In genomic region chr19:1214299-1214861, GRCh38 we compare ENCODE assay signal across 6 cellular contexts. TPM values are rescaled to one million over a fixed set of nuclear protein-coding genes. Genes with fewer than 3 reads are reported as not detected.
DNase-seq lines count a peak whose midpoint lies in the region; ATAC-seq, FAIRE-seq and TF ChIP-seq lines count a peak whose summit lies in the region.

No MANE protein-coding gene starts in this region.

- H3K56ac ChIP-seq in mesendoderm (ENCODE audit: low read length): no peak overlapping the region

- POLR2A ChIA-PET in GM12878 (lab: Charles Lee): interaction anchor here (0.5 to 1.6 kb wide), 4 partner anchors 11 to 154 kb away, joined by 3 to 6 read pairs (median 3); no protein-coding TSS in a partner anchor
- POLR2A ChIA-PET in naive thymus-derived CD4-positive, alpha-beta T cell (lab: Charles Lee): interaction anchor here (0.7 to 1.8 kb wide), 6 partner anchors 39 to 201 kb away, joined by 3 to 5 read pairs (median 3); partner anchors contain the start of genes ABCA7 and CIRBP

- peaks cover 19 to 36% (median 27%) of the 10 kb centered on the region in 7 donors for H3K4me1 Mint-ChIP-seq in naive thymus-derived CD4-positive, alpha-beta T cell

- BruUV-seq in GM12878 (replicated peaks; lab: Mats Ljungman, UMichigan): no TSS peak

- TF ChIP-seq POLR2A in GM12878 (IDR thresholded peaks at IDR 0.05; ENCODE audit: low read depth, low read length) (no peak; the same call in 1 of the 2 replicates), ovary (IDR thresholded peaks at IDR 0.05) (no peak)

- H3K79me1 ChIP-seq in mesendoderm (ENCODE audit: low read length): peaks cover 32% of the 10 kb centered on the region

- H2BK120ac ChIP-seq in mesendoderm (ENCODE audit: low read depth, low read length): no peak overlapping the region

- TF ChIP-seq RAD21 in GM12878 (IDR thresholded peaks at IDR 0.05; ENCODE audit: insufficient read depth, low read depth, low read length): no peak

- peak overlapping the region; percentile 72 for H3K4me2 ChIP-seq in GM12878 (ENCODE audit: control insufficient read depth, insufficient read depth)
- H3K4me2 ChIP-seq in mesendoderm (ENCODE audit: low read length): no peak overlapping the region

- H2AFZ ChIP-seq in GM12878 (ENCODE audit: control insufficient read depth, low read depth, low read length): no peak overlapping the region

- H3K9me3 ChIP-seq in GM12878 (replicated peaks; ENCODE audit: control insufficient read depth, insufficient read depth, low read length) (no peaks in the 10 kb centered on the region), ovary (no peaks in the 10 kb centered on the region)
- no peaks in the 10 kb centered on the region for H3K9me3 ChIP-seq in naive thymus-derived CD4-positive, alpha-beta T cell (ENCODE audit: control insufficient read depth in 2 of 3, low read length in 3 of 3)

- H3K27ac ChIP-seq in GM12878 (ENCODE audit: control insufficient read depth, insufficient read depth) (peak overlapping the region; percentile 76), mesendoderm (ENCODE audit: low read depth, low read length) (no peak overlapping the region), ovary (peak overlapping the region in 1 of 2 donors; percentile 36)
- H3K27ac ChIP-seq in naive thymus-derived CD4-positive, alpha-beta T cell (ENCODE audit: low read depth, low read length): peak overlapping the region; percentile 71

- no peak for TF ChIP-seq EP300 in GM12878 (IDR thresholded peaks at IDR 0.05; ENCODE audit: borderline replicate concordance in 1 of 2, control insufficient read depth in 1 of 2, low read depth in 2 of 2, low read length in 2 of 2)
- no peak for TF ChIP-seq EP300 in ovary (IDR thresholded peaks at IDR 0.05)

- ATAC-seq in GM12878 (no peak), GM21528 (IDR thresholded peaks at IDR 0.05; ENCODE audit: low FRiP score, unreplicated experiment) (no peak)
- ATAC-seq in naive thymus-derived CD4-positive, alpha-beta T cell: no peak

- H3K4me1 ChIP-seq in GM12878 (ENCODE audit: control insufficient read depth, insufficient read depth, low read length): peaks cover 23% of the 10 kb centered on the region
- peaks cover 12 to 25% of the 10 kb centered on the region in 2 donors for H3K4me1 ChIP-seq in naive thymus-derived CD4-positive, alpha-beta T cell (ENCODE audit: control insufficient read depth in 2 of 2, insufficient read depth in 2 of 2, low read length in 2 of 2)
- no peaks in the 10 kb centered on the region for H3K4me1 ChIP-seq in mesendoderm (ENCODE audit: control insufficient read depth, low read depth, low read length)
- H3K4me1 ChIP-seq in ovary (ENCODE audit: insufficient read depth): peaks cover 17% of the 10 kb centered on the region

- H3K9me3 Mint-ChIP-seq in naive thymus-derived CD4-positive, alpha-beta T cell: peaks cover 0 to 2% (median 0%) of the 10 kb centered on the region in 11 donors

- H4K5ac ChIP-seq in mesendoderm (ENCODE audit: low read length): no peak overlapping the region

- no peak overlapping the region for H2BK5ac ChIP-seq in mesendoderm (ENCODE audit: low read length)

- no peaks in the 10 kb centered on the region; the same call in 1 of the 2 replicates for H4K20me1 ChIP-seq in GM12878 (ENCODE audit: control insufficient read depth, insufficient read depth)

- DNase-seq in GM12878 (ENCODE audit: low read depth, low spot score) (no peak), mesendoderm (no peak), ovary (no peak)
- no peak for DNase-seq in naive thymus-derived CD4-positive, alpha-beta T cell

- WGBS in GM12878 (ENCODE audit: insufficient coverage, insufficient replicate concordance, low lambda C conversion rate, missing lambda C conversion rate): 68% methylated on average over 21 of the region's 21 CpGs
- WGBS in mesendoderm (ENCODE audit: extremely low coverage, insufficient coverage, low lambda C conversion rate): no CpG with 5 or more reads among the region's 21 CpGs
- WGBS in ovary, 3 donors: 67 to 75% (median 73%) methylated on average over 19 to 21 of the region's 21 CpGs

- no peak overlapping the region for H4K8ac ChIP-seq in mesendoderm (ENCODE audit: low read depth, low read length)

- H3K79me2 ChIP-seq in GM12878 (ENCODE audit: control insufficient read depth, insufficient read depth, low read length): peaks cover 63% of the 10 kb centered on the region
- H3K79me2 ChIP-seq in mesendoderm (ENCODE audit: control insufficient read depth, insufficient read depth, low read length): peaks cover 72% of the 10 kb centered on the region

- H3K4me3 Mint-ChIP-seq in naive thymus-derived CD4-positive, alpha-beta T cell: peak overlapping the region; percentile 75 to 88 (median 78)

- intact Hi-C loops in GM12878 (cut with micrococcal nuclease; ENCODE audit: unreplicated experiment): no loop called here
- intact Hi-C loops in naive thymus-derived CD4-positive, alpha-beta T cell (cut with micrococcal nuclease): no loop called here
- intact Hi-C loops in ovary (cut with DNase I): no loop called here

- no peak overlapping the region for H3K4ac ChIP-seq in mesendoderm (ENCODE audit: low read depth, low read length)

- H3K9ac ChIP-seq in GM12878 (ENCODE audit: control insufficient read depth, insufficient read depth, low read length) (no peak overlapping the region; the same call in 1 of the 2 replicates), mesendoderm (ENCODE audit: low read length) (no peak overlapping the region)

- H3K18ac ChIP-seq in mesendoderm (ENCODE audit: low read length): no peak overlapping the region

- H3K27me3 ChIP-seq in GM12878 (replicated peaks in 1 of 2; ENCODE audit: control insufficient read depth in 2 of 2, insufficient read depth in 2 of 2, low read length in 1 of 2) (no peaks in the 10 kb centered on the region), mesendoderm (ENCODE audit: insufficient read depth, low read length, poor library complexity) (no peaks in the 10 kb centered on the region), ovary (no peaks in the 10 kb centered on the region)
- no peaks in the 10 kb centered on the region for H3K27me3 ChIP-seq in naive thymus-derived CD4-positive, alpha-beta T cell (ENCODE audit: control insufficient read depth in 2 of 2, insufficient read depth in 2 of 2, low read length in 2 of 2)

- H3K27ac Mint-ChIP-seq in naive thymus-derived CD4-positive, alpha-beta T cell: peak overlapping the region in 8 of 9 donors; percentile 87 to 99 (median 93)

- H2BK15ac ChIP-seq in mesendoderm (replicated peaks; ENCODE audit: low read depth): no peak overlapping the region

- TF ChIP-seq CTCF in GM12875 (IDR thresholded peaks at IDR 0.05; ENCODE audit: borderline replicate concordance, insufficient read depth, low read depth, low read length): no peak
- TF ChIP-seq CTCF in GM12878 (IDR thresholded peaks at IDR 0.05 in 2 of 3, conservative IDR thresholded peaks at IDR 0.05 in 1 of 3; ENCODE audit: control insufficient read depth in 2 of 3, extremely low read depth in 1 of 3, insufficient read depth in 1 of 3, low read depth in 3 of 3, low read length in 3 of 3): no peak
- no peak for TF ChIP-seq CTCF in ovary (IDR thresholded peaks at IDR 0.05)

- SMC1A ChIA-PET in GM12878 (lab: Charles Lee; ENCODE audit: uncharacterized antibody, unreplicated experiment): no interaction called here

- no peak overlapping the region for H3K23ac ChIP-seq in mesendoderm (ENCODE audit: low read length)

- H3K4me3 ChIP-seq in GM12875 (ENCODE audit: low read depth, low read length) (peak overlapping the region; percentile 10), GM12878 (0 out of 2 replicates have a peak overlapping the region, but pooled peaks have one; percentile 46), mesendoderm (ENCODE audit: low read length) (no peak overlapping the region), ovary (no peak overlapping the region)
- H3K4me3 ChIP-seq in naive thymus-derived CD4-positive, alpha-beta T cell (ENCODE audit: low read length): no peak overlapping the region

- no peak overlapping the region for H2AK5ac ChIP-seq in mesendoderm (ENCODE audit: low read length)

- in situ Hi-C loops in GM12878 (cut with MboI): no loop called here

- RAD21 ChIA-PET in GM12878 (lab: Charles Lee; ENCODE audit: unreplicated experiment): interaction anchor here (0.8 to 1.2 kb wide), 3 partner anchors 30 to 276 kb away, joined by 3 read pairs; no protein-coding TSS in a partner anchor

- CTCF ChIA-PET in GM12878 (lab: Yijun Ruan, JAX): interaction anchor here (0.9 kb wide), 1 partner anchor 24 kb away, joined by 3 read pairs; no protein-coding TSS in a partner anchor
- CTCF ChIA-PET in naive thymus-derived CD4-positive, alpha-beta T cell (lab: Charles Lee): interaction anchor here (0.6 kb wide), 1 partner anchor 29 kb away, joined by 3 read pairs; no protein-coding TSS in a partner anchor

- no peak for FAIRE-seq in GM12878 (lab: Jason Lieb, UNC)

- H3K36me3 ChIP-seq in GM12878 (ENCODE audit: control insufficient read depth in 2 of 2, insufficient read depth in 2 of 2, low read length in 1 of 2) (peaks cover 7 to 15% of the 10 kb centered on the region in 2 experiments; a peak in 3 of 4 replicates), mesendoderm (ENCODE audit: control insufficient read depth, insufficient read depth, low read length) (peaks cover 2% of the 10 kb centered on the region), ovary (no peaks in the 10 kb centered on the region)
- H3K36me3 ChIP-seq in naive thymus-derived CD4-positive, alpha-beta T cell (ENCODE audit: control insufficient read depth in 2 of 3, insufficient read depth in 3 of 3, low read length in 3 of 3): peaks cover 0 to 20% (median 0%) of the 10 kb centered on the region in 3 experiments

- H3K36me3 Mint-ChIP-seq in naive thymus-derived CD4-positive, alpha-beta T cell: peaks cover 0 to 12% (median 5%) of the 10 kb centered on the region in 5 donors

- H3K27me3 Mint-ChIP-seq in naive thymus-derived CD4-positive, alpha-beta T cell: no peaks in the 10 kb centered on the region

RNA-seq across cellular contexts. Expression of gene STK11, which starts 8.8 kb away (rescaled TPM):
- total RNA-seq in GM12878 (2013; cell fraction: nucleolus; rRNA removed): 65.3 and 74.4 TPM in 2 replicates
- total RNA-seq in GM12878 (2014; rRNA removed): 62.0 and 65.7 TPM in 2 replicates
- 30.7 and 34.3 TPM in 2 replicates for total RNA-seq in GM12878 (2014; rRNA removed; fragmentation: Illumina TruSeq; extraction: Trizol)
- total RNA-seq in GM12878 (2021): 64.6 and 71.0 TPM in 2 replicates
- polyA plus RNA-seq in GM12878 (2011; ENCODE audit: low read depth): 10.6 TPM
- polyA plus RNA-seq in GM12878 (2011; rRNA removed): 30.2 and 31.3 TPM in 2 replicates
- polyA plus RNA-seq in GM12878 (2011; cell fraction: cytosol; rRNA removed): 35.3 and 63.5 TPM in 2 replicates
- 132 and 164 TPM in 2 replicates for polyA plus RNA-seq in GM12878 (2011; cell fraction: nucleus; rRNA removed)
- polyA plus RNA-seq in GM12878 (2012): 35.5 and 36.4 TPM in 2 replicates
- polyA plus RNA-seq in GM12878 (2014; fragmentation: Illumina TruSeq; extraction: Trizol): 8.5 and 16.3 TPM in 2 replicates
- polyA plus RNA-seq in GM12878 (2014; fragmentation: Nextera tagmentation; extraction: Ambion mirVana): under 1 TPM; 0.33 to 0.74 TPM
- polyA plus RNA-seq in GM12878 (2014; rRNA removed): 57.0 and 69.5 TPM in 2 replicates
- polyA plus RNA-seq in GM12878 (2016; fragmentation: Nextera tagmentation; extraction: Ambion mirVana): 1 to 10 TPM; 4.9 to 5.4 TPM
- 31.5 and 37.9 TPM in 2 replicates for polyA minus RNA-seq in GM12878 (2011; rRNA and poly(A)+ RNA removed)
- 19.5 and 22.7 TPM in 2 replicates for polyA minus RNA-seq in GM12878 (2011; cell fraction: cytosol; rRNA and poly(A)+ RNA removed)
- polyA minus RNA-seq in GM12878 (2011; cell fraction: nucleus; rRNA and poly(A)+ RNA removed): 19.9 and 33.8 TPM in 2 replicates
- 10 to 100 TPM; 67.7 to 91.3 (median 71.6) TPM for total RNA-seq in naive thymus-derived CD4-positive, alpha-beta T cell
- polyA plus RNA-seq in naive thymus-derived CD4-positive, alpha-beta T cell: 10 to 100 TPM; 13.9 to 28.9 TPM
- 33.8 TPM for polyA plus RNA-seq in mesendoderm (2013, experiment 1 of 2)
- polyA plus RNA-seq in mesendoderm (2013, experiment 2 of 2): 34.4 TPM
- total RNA-seq in ovary: 10 to 100 TPM; 38.7 to 71.2 (median 54.2) TPM
- polyA plus RNA-seq in ovary: 10 to 100 TPM; 36.9 to 57.4 TPM

RNA-seq across cellular contexts. Expression of gene CBARP, which starts 23.4 kb away (rescaled TPM):
- 1.2 and 1.3 TPM in 2 replicates for total RNA-seq in GM12878 (2013; cell fraction: nucleolus; rRNA removed)
- 0.44 and 0.51 TPM in 2 replicates for total RNA-seq in GM12878 (2014; rRNA removed)
- 0.05 and 0.09 TPM in 2 replicates for total RNA-seq in GM12878 (2014; rRNA removed; fragmentation: Illumina TruSeq; extraction: Trizol)
- 0.59 and 0.61 TPM in 2 replicates for total RNA-seq in GM12878 (2021)
- 0.12 TPM for polyA plus RNA-seq in GM12878 (2011; ENCODE audit: low read depth)
- polyA plus RNA-seq in GM12878 (2011; rRNA removed): 0.03 and 0.04 TPM in 2 replicates
- polyA plus RNA-seq in GM12878 (2011; cell fraction: cytosol; rRNA removed): 0.09 and 0.28 TPM in 2 replicates
- polyA plus RNA-seq in GM12878 (2011; cell fraction: nucleus; rRNA removed): 2.0 and 2.3 TPM in 2 replicates
- polyA plus RNA-seq in GM12878 (2012): 1.2 and 1.9 TPM in 2 replicates
- polyA plus RNA-seq in GM12878 (2014; fragmentation: Illumina TruSeq; extraction: Trizol): 0.04 TPM in 1 of 2 replicates, not detected in the other
- polyA plus RNA-seq in GM12878 (2014; fragmentation: Nextera tagmentation; extraction: Ambion mirVana): not detected
- polyA plus RNA-seq in GM12878 (2014; rRNA removed): 0.55 and 0.93 TPM in 2 replicates
- under 1 TPM in 1 of 2 experiments, not detected in 1; 0.18 TPM for polyA plus RNA-seq in GM12878 (2016; fragmentation: Nextera tagmentation; extraction: Ambion mirVana)
- polyA minus RNA-seq in GM12878 (2011; rRNA and poly(A)+ RNA removed): not detected in 2 replicates
- polyA minus RNA-seq in GM12878 (2011; cell fraction: cytosol; rRNA and poly(A)+ RNA removed): 0.83 TPM in 1 of 2 replicates, not detected in the other
- polyA minus RNA-seq in GM12878 (2011; cell fraction: nucleus; rRNA and poly(A)+ RNA removed): 0.19 TPM in 1 of 2 replicates, not detected in the other
- total RNA-seq in naive thymus-derived CD4-positive, alpha-beta T cell: under 1 TPM in 2 of 5 experiments, not detected in 3; 0.15 to 0.27 TPM
- not detected for polyA plus RNA-seq in naive thymus-derived CD4-positive, alpha-beta T cell
- polyA plus RNA-seq in mesendoderm (2013, experiment 1 of 2): 3.2 TPM
- 3.5 TPM for polyA plus RNA-seq in mesendoderm (2013, experiment 2 of 2)
- total RNA-seq in ovary: 10 to 100 TPM in 2 of 7 donors, 1 to 10 TPM in 2, under 1 TPM in 3; 0.61 to 21.1 (median 2.4) TPM
- under 1 TPM in 1 of 2 donors, not detected in 1; 0.45 TPM for polyA plus RNA-seq in ovary

RNA-seq across cellular contexts. Expression of gene ATP5F1D, which starts 27.2 kb away (rescaled TPM):
- total RNA-seq in GM12878 (2013; cell fraction: nucleolus; rRNA removed): 14.2 and 16.6 TPM in 2 replicates
- total RNA-seq in GM12878 (2014; rRNA removed) (45.8 and 52.5 TPM in 2 replicates), GM12878 (2014; rRNA removed; fragmentation: Illumina TruSeq; extraction: Trizol) (18.9 and 23.6 TPM in 2 replicates), GM12878 (2021) (304 and 305 TPM in 2 replicates), ovary (100 to 1,000 TPM in 6 of 7 donors, 10 to 100 TPM in 1; 71.9 to 218 (median 148) TPM)
- 34.8 TPM for polyA plus RNA-seq in GM12878 (2011; ENCODE audit: low read depth)
- polyA plus RNA-seq in GM12878 (2011; rRNA removed) (18.5 and 46.6 TPM in 2 replicates), GM12878 (2014; fragmentation: Illumina TruSeq; extraction: Trizol) (1.4 and 12.8 TPM in 2 replicates), GM12878 (2014; fragmentation: Nextera tagmentation; extraction: Ambion mirVana) (10 to 100 TPM in 1 of 2 experiments, 1 to 10 TPM in 1; 7.2 to 45.0 TPM), GM12878 (2014; rRNA removed) (179 and 216 TPM in 2 replicates), GM12878 (2016; fragmentation: Nextera tagmentation; extraction: Ambion mirVana) (100 to 1,000 TPM; 355 to 357 TPM), ovary (100 to 1,000 TPM in 1 of 2 donors, 1 to 10 TPM in 1; 1.3 to 110 TPM)
- polyA plus RNA-seq in GM12878 (2011; cell fraction: cytosol; rRNA removed): 109 and 189 TPM in 2 replicates
- polyA plus RNA-seq in GM12878 (2011; cell fraction: nucleus; rRNA removed): 95.0 and 142 TPM in 2 replicates
- 163 and 185 TPM in 2 replicates for polyA plus RNA-seq in GM12878 (2012)
- polyA minus RNA-seq in GM12878 (2011; rRNA and poly(A)+ RNA removed): 38.4 and 79.7 TPM in 2 replicates
- polyA minus RNA-seq in GM12878 (2011; cell fraction: cytosol; rRNA and poly(A)+ RNA removed): 73.8 and 96.8 TPM in 2 replicates
- polyA minus RNA-seq in GM12878 (2011; cell fraction: nucleus; rRNA and poly(A)+ RNA removed): 21.4 and 39.0 TPM in 2 replicates
- total RNA-seq in naive thymus-derived CD4-positive, alpha-beta T cell: 100 to 1,000 TPM in 3 of 5 experiments, 10 to 100 TPM in 2; 90.6 to 178 (median 102) TPM
- 100 to 1,000 TPM; 209 to 302 TPM for polyA plus RNA-seq in naive thymus-derived CD4-positive, alpha-beta T cell
- 127 TPM for polyA plus RNA-seq in mesendoderm (2013, experiment 1 of 2)
- polyA plus RNA-seq in mesendoderm (2013, experiment 2 of 2): 122 TPM

RNA-seq across cellular contexts. Expression of gene MIDN, which starts 34.0 kb away (rescaled TPM):
- total RNA-seq in GM12878 (2013; cell fraction: nucleolus; rRNA removed): 69.3 and 73.1 TPM in 2 replicates
- 6.1 and 8.4 TPM in 2 replicates for total RNA-seq in GM12878 (2014; rRNA removed)
- total RNA-seq in GM12878 (2014; rRNA removed; fragmentation: Illumina TruSeq; extraction: Trizol): 6.5 and 7.0 TPM in 2 replicates
- 51.5 and 52.3 TPM in 2 replicates for total RNA-seq in GM12878 (2021)
- polyA plus RNA-seq in GM12878 (2011; ENCODE audit: low read depth): 6.0 TPM
- 7.6 and 12.2 TPM in 2 replicates for polyA plus RNA-seq in GM12878 (2011; rRNA removed)
- 24.2 and 29.5 TPM in 2 replicates for polyA plus RNA-seq in GM12878 (2011; cell fraction: cytosol; rRNA removed)
- polyA plus RNA-seq in GM12878 (2011; cell fraction: nucleus; rRNA removed): 102 and 129 TPM in 2 replicates
- polyA plus RNA-seq in GM12878 (2012): 26.6 and 35.6 TPM in 2 replicates
- polyA plus RNA-seq in GM12878 (2014; fragmentation: Illumina TruSeq; extraction: Trizol): 4.2 and 7.9 TPM in 2 replicates
- polyA plus RNA-seq in GM12878 (2014; fragmentation: Nextera tagmentation; extraction: Ambion mirVana): under 1 TPM; 0.38 to 0.63 TPM
- 30.9 and 33.7 TPM in 2 replicates for polyA plus RNA-seq in GM12878 (2014; rRNA removed)
- polyA plus RNA-seq in GM12878 (2016; fragmentation: Nextera tagmentation; extraction: Ambion mirVana): 1 to 10 TPM; 2.3 TPM
- 2.3 and 11.8 TPM in 2 replicates for polyA minus RNA-seq in GM12878 (2011; rRNA and poly(A)+ RNA removed)
- 21.7 and 23.8 TPM in 2 replicates for polyA minus RNA-seq in GM12878 (2011; cell fraction: cytosol; rRNA and poly(A)+ RNA removed)
- 29.9 and 46.6 TPM in 2 replicates for polyA minus RNA-seq in GM12878 (2011; cell fraction: nucleus; rRNA and poly(A)+ RNA removed)
- 100 to 1,000 TPM in 2 of 5 experiments, 10 to 100 TPM in 3; 22.6 to 310 (median 78.1) TPM for total RNA-seq in naive thymus-derived CD4-positive, alpha-beta T cell
- 1 to 10 TPM; 1.4 to 3.6 TPM for polyA plus RNA-seq in naive thymus-derived CD4-positive, alpha-beta T cell
- 133 TPM for polyA plus RNA-seq in mesendoderm (2013, experiment 1 of 2)
- polyA plus RNA-seq in mesendoderm (2013, experiment 2 of 2): 131 TPM
- 100 to 1,000 TPM in 5 of 7 donors, 10 to 100 TPM in 2; 44.9 to 261 (median 107) TPM for total RNA-seq in ovary
- polyA plus RNA-seq in ovary: 10 to 100 TPM; 10.1 to 26.7 TPM

RNA-seq across cellular contexts. Expression of gene SBNO2, which starts 40.3 kb away (rescaled TPM):
- total RNA-seq in GM12878 (2013; cell fraction: nucleolus; rRNA removed): 26.2 and 31.8 TPM in 2 replicates
- total RNA-seq in GM12878 (2014; rRNA removed) (13.8 and 15.8 TPM in 2 replicates), GM12878 (2014; rRNA removed; fragmentation: Illumina TruSeq; extraction: Trizol) (4.8 and 5.6 TPM in 2 replicates), GM12878 (2021) (38.5 and 44.6 TPM in 2 replicates), ovary (10 to 100 TPM; 20.7 to 92.6 (median 62.4) TPM)
- 3.3 TPM for polyA plus RNA-seq in GM12878 (2011; ENCODE audit: low read depth)
- polyA plus RNA-seq in GM12878 (2011; rRNA removed) (2.7 and 7.2 TPM in 2 replicates), GM12878 (2014; fragmentation: Illumina TruSeq; extraction: Trizol) (2.2 and 5.0 TPM in 2 replicates), GM12878 (2014; fragmentation: Nextera tagmentation; extraction: Ambion mirVana) (under 1 TPM; 0.08 to 0.15 TPM), GM12878 (2014; rRNA removed) (21.8 and 26.0 TPM in 2 replicates), GM12878 (2016; fragmentation: Nextera tagmentation; extraction: Ambion mirVana) (1 to 10 TPM; 4.2 to 5.9 TPM), ovary (10 to 100 TPM in 1 of 2 donors, 1 to 10 TPM in 1; 6.1 to 36.7 TPM)
- polyA plus RNA-seq in GM12878 (2011; cell fraction: cytosol; rRNA removed): 9.3 and 12.8 TPM in 2 replicates
- 64.7 and 83.4 TPM in 2 replicates for polyA plus RNA-seq in GM12878 (2011; cell fraction: nucleus; rRNA removed)
- 12.3 and 13.5 TPM in 2 replicates for polyA plus RNA-seq in GM12878 (2012)
- polyA minus RNA-seq in GM12878 (2011; rRNA and poly(A)+ RNA removed): 10.8 and 18.6 TPM in 2 replicates
- 17.7 and 21.2 TPM in 2 replicates for polyA minus RNA-seq in GM12878 (2011; cell fraction: cytosol; rRNA and poly(A)+ RNA removed)
- polyA minus RNA-seq in GM12878 (2011; cell fraction: nucleus; rRNA and poly(A)+ RNA removed): 15.5 and 27.3 TPM in 2 replicates
- 100 to 1,000 TPM in 3 of 5 experiments, 10 to 100 TPM in 2; 88.6 to 137 (median 104) TPM for total RNA-seq in naive thymus-derived CD4-positive, alpha-beta T cell
- polyA plus RNA-seq in naive thymus-derived CD4-positive, alpha-beta T cell: 1 to 10 TPM; 1.7 to 2.6 TPM
- polyA plus RNA-seq in mesendoderm (2013, experiment 1 of 2): 16.7 TPM
- 15.3 TPM for polyA plus RNA-seq in mesendoderm (2013, experiment 2 of 2)

Comparison
In these comparisons a context has a peak if more than half of its experiments do, and no peak if none do; other contexts are left out.
1. H3K4me3 ChIP-seq: peak in GM12875 (single experiment) and GM12878 (single experiment); none in naive thymus-derived CD4-positive, alpha-beta T cell (single experiment), mesendoderm (single experiment) and ovary (single experiment).